In the genomic region with DNA sequence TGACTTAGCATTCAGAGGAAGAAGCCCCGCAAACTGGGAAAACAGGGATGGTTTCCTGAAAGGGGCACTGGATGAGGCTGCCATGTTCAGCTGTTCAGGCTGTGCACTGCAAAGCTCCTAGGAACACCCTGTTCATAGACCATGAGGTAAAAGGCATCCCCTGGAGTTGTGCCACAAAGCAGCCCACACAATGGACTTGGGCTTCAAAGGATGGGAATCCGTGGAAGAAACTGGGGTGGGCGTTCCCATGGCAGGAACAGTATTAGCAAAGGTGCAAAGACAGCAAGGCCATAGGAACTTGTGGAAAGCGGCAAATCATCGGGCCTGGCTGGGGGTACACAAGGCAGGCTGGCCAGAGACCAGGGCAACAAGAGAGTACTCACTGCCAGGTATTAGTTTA, we compare ENCODE assay signal across 1 cellular context.
TF ChIP-seq lines count a peak whose summit lies in the region.

No MANE protein-coding gene starts in this region.

TF ChIP-seq in H1, 55 proteins besides CTCF, POLR2A, EP300 and RAD21:
- TF ChIP-seq ZNF274 (IDR thresholded peaks at IDR 0.05; ENCODE audit: borderline replicate concordance, extremely low read depth, low read length): no peak
- TF ChIP-seq, protein P1, sequence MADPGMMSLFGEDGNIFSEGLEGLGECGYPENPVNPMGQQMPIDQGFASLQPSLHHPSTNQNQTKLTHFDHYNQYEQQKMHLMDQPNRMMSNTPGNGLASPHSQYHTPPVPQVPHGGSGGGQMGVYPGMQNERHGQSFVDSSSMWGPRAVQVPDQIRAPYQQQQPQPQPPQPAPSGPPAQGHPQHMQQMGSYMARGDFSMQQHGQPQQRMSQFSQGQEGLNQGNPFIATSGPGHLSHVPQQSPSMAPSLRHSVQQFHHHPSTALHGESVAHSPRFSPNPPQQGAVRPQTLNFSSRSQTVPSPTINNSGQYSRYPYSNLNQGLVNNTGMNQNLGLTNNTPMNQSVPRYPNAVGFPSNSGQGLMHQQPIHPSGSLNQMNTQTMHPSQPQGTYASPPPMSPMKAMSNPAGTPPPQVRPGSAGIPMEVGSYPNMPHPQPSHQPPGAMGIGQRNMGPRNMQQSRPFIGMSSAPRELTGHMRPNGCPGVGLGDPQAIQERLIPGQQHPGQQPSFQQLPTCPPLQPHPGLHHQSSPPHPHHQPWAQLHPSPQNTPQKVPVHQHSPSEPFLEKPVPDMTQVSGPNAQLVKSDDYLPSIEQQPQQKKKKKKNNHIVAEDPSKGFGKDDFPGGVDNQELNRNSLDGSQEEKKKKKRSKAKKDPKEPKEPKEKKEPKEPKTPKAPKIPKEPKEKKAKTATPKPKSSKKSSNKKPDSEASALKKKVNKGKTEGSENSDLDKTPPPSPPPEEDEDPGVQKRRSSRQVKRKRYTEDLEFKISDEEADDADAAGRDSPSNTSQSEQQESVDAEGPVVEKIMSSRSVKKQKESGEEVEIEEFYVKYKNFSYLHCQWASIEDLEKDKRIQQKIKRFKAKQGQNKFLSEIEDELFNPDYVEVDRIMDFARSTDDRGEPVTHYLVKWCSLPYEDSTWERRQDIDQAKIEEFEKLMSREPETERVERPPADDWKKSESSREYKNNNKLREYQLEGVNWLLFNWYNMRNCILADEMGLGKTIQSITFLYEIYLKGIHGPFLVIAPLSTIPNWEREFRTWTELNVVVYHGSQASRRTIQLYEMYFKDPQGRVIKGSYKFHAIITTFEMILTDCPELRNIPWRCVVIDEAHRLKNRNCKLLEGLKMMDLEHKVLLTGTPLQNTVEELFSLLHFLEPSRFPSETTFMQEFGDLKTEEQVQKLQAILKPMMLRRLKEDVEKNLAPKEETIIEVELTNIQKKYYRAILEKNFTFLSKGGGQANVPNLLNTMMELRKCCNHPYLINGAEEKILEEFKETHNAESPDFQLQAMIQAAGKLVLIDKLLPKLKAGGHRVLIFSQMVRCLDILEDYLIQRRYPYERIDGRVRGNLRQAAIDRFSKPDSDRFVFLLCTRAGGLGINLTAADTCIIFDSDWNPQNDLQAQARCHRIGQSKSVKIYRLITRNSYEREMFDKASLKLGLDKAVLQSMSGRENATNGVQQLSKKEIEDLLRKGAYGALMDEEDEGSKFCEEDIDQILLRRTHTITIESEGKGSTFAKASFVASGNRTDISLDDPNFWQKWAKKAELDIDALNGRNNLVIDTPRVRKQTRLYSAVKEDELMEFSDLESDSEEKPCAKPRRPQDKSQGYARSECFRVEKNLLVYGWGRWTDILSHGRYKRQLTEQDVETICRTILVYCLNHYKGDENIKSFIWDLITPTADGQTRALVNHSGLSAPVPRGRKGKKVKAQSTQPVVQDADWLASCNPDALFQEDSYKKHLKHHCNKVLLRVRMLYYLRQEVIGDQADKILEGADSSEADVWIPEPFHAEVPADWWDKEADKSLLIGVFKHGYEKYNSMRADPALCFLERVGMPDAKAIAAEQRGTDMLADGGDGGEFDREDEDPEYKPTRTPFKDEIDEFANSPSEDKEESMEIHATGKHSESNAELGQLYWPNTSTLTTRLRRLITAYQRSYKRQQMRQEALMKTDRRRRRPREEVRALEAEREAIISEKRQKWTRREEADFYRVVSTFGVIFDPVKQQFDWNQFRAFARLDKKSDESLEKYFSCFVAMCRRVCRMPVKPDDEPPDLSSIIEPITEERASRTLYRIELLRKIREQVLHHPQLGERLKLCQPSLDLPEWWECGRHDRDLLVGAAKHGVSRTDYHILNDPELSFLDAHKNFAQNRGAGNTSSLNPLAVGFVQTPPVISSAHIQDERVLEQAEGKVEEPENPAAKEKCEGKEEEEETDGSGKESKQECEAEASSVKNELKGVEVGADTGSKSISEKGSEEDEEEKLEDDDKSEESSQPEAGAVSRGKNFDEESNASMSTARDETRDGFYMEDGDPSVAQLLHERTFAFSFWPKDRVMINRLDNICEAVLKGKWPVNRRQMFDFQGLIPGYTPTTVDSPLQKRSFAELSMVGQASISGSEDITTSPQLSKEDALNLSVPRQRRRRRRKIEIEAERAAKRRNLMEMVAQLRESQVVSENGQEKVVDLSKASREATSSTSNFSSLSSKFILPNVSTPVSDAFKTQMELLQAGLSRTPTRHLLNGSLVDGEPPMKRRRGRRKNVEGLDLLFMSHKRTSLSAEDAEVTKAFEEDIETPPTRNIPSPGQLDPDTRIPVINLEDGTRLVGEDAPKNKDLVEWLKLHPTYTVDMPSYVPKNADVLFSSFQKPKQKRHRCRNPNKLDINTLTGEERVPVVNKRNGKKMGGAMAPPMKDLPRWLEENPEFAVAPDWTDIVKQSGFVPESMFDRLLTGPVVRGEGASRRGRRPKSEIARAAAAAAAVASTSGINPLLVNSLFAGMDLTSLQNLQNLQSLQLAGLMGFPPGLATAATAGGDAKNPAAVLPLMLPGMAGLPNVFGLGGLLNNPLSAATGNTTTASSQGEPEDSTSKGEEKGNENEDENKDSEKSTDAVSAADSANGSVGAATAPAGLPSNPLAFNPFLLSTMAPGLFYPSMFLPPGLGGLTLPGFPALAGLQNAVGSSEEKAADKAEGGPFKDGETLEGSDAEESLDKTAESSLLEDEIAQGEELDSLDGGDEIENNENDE (IDR thresholded peaks at IDR 0.05; ENCODE audit: insufficient replicate concordance, low read length): no peak
TF ChIP-seq in H1: peak in this region for 0.
